8 cellular contexts compared by ENCODE assay signal in genomic region chr10:92238586-92239098, GRCh38. TPM values are rescaled to one million over a fixed set of nuclear protein-coding genes. Genes with fewer than 3 reads are reported as not detected.
DNase-seq lines count a peak whose midpoint lies in the region; ATAC-seq, FAIRE-seq and TF ChIP-seq lines count a peak whose summit lies in the region.

No MANE protein-coding gene starts in this region.

- intact Hi-C loops in GM12878 (cut with micrococcal nuclease; ENCODE audit: unreplicated experiment), result no loop called here

- H3K4me3 ChIP-seq in AG10803 (ENCODE audit: low read length), result peak overlapping the region; percentile 67
- H3K4me3 ChIP-seq in HUES6 (ENCODE audit: low read depth, low read length), result peak overlapping the region; percentile 65
- peak overlapping the region; percentile 90; the same call in 1 of the 2 replicates for H3K4me3 ChIP-seq in GM12878
- peak overlapping the region; percentile 68 for H3K4me3 ChIP-seq in smooth muscle cell

- CTCF ChIA-PET in GM12878 (lab: Yijun Ruan, JAX), result interaction anchor here (0.8 to 0.9 kb wide), 2 partner anchors 28 to 138 kb away, joined by 3 read pairs; no protein-coding TSS in a partner anchor

- peaks cover 6% of the 10 kb centered on the region for H3F3A ChIP-seq in smooth muscle cell (ENCODE audit: low read depth)

- peak; percentile 88 for DNase-seq in AG10803 (ENCODE audit: low read depth)
- no peak for DNase-seq in GM12878 (ENCODE audit: low read depth, low spot score)
- DNase-seq in iris pigment epithelial cell (ENCODE audit: low read depth), result peak; percentile 92
- DNase-seq in smooth muscle cell (lab: John Stamatoyannopoulos, UW; ENCODE audit: unreplicated experiment), result no peak
- no peak for DNase-seq in activated effector memory CD4-positive, alpha-beta T cell treated with anti-CD3 and anti-CD28 coated beads, Interleukin-2, amount 50 U/mL, for 16 hours

- H3K27ac ChIP-seq in HUES6 (ENCODE audit: low read depth, low read length) (no peak overlapping the region), GM12878 (ENCODE audit: control insufficient read depth, insufficient read depth) (no peak overlapping the region), smooth muscle cell (ENCODE audit: low read depth) (no peak overlapping the region)

- TF ChIP-seq RAD21 in GM12878 (IDR thresholded peaks at IDR 0.05; ENCODE audit: insufficient read depth, low read depth, low read length), result no peak

- H3K9me3 ChIP-seq in HUES6 (ENCODE audit: control insufficient read depth, insufficient read depth, low read depth, low read length), result no peaks in the 10 kb centered on the region
- H3K9me3 ChIP-seq in GM12878 (replicated peaks; ENCODE audit: control insufficient read depth, insufficient read depth, low read length), result no peaks in the 10 kb centered on the region
- no peaks in the 10 kb centered on the region for H3K9me3 ChIP-seq in smooth muscle cell (replicated peaks; ENCODE audit: low read depth)

- no peak for FAIRE-seq in GM12878 (lab: Jason Lieb, UNC)

- H3K4me1 ChIP-seq in HUES6 (ENCODE audit: control insufficient read depth, insufficient read depth, low read length) (peaks cover 12% of the 10 kb centered on the region; the same call in 1 of the 2 replicates), GM12878 (ENCODE audit: control insufficient read depth, insufficient read depth, low read length) (peaks cover 6% of the 10 kb centered on the region; the same call in 1 of the 2 replicates), smooth muscle cell (ENCODE audit: low read depth) (peaks cover 19% of the 10 kb centered on the region)

- H3K4me2 ChIP-seq in GM12878 (ENCODE audit: control insufficient read depth, insufficient read depth) (peak overlapping the region; percentile 50), smooth muscle cell (peak overlapping the region; percentile 92)

- SMC1A ChIA-PET in GM12878 (lab: Charles Lee; ENCODE audit: uncharacterized antibody, unreplicated experiment), result interaction anchor here (0.9 to 1.5 kb wide), 4 partner anchors 27 to 151 kb away, joined by 3 to 4 read pairs (median 3); no protein-coding TSS in a partner anchor

- POLR2A ChIA-PET in GM12878 (lab: Charles Lee), result interaction anchor here (0.7 kb wide), 1 partner anchor 57 kb away, joined by 3 read pairs; no protein-coding TSS in a partner anchor

- H3K79me2 ChIP-seq in GM12878 (ENCODE audit: control insufficient read depth, insufficient read depth, low read length) (peaks cover 4% of the 10 kb centered on the region), smooth muscle cell (ENCODE audit: low read depth) (no peaks in the 10 kb centered on the region)

- TF ChIP-seq CTCF in AG10803 (conservative IDR thresholded peaks at IDR 0.05; ENCODE audit: low read length) (no peak), GM12878 (IDR thresholded peaks at IDR 0.05 in 2 of 3, conservative IDR thresholded peaks at IDR 0.05 in 1 of 3; ENCODE audit: control insufficient read depth in 2 of 3, extremely low read depth in 1 of 3, insufficient read depth in 1 of 3, low read depth in 3 of 3, low read length in 3 of 3) (no peak), smooth muscle cell (IDR thresholded peaks at IDR 0.05; ENCODE audit: borderline replicate concordance, insufficient read depth, poor library complexity, severe bottlenecking) (no peak)

- TF ChIP-seq EP300 in GM12878 (IDR thresholded peaks at IDR 0.05; ENCODE audit: borderline replicate concordance in 1 of 2, control insufficient read depth in 1 of 2, low read depth in 2 of 2, low read length in 2 of 2), result no peak

- H4K20me1 ChIP-seq in GM12878 (ENCODE audit: control insufficient read depth, insufficient read depth), result 0 out of 2 replicates have a peak, but pooled peaks cover 3% of the 10 kb centered on the region
- no peaks in the 10 kb centered on the region for H4K20me1 ChIP-seq in smooth muscle cell (ENCODE audit: low read depth)

- WGBS in GM12878 (ENCODE audit: insufficient coverage, insufficient replicate concordance, low lambda C conversion rate, missing lambda C conversion rate), result 98% methylated on average over 8 of the region's 8 CpGs
- WGBS in smooth muscle cell (ENCODE audit: low lambda C conversion rate), result 64% methylated on average over 8 of the region's 8 CpGs

- H3K36me3 ChIP-seq in HUES6 (ENCODE audit: control insufficient read depth, insufficient read depth, low read length) (no peaks in the 10 kb centered on the region), GM12878 (ENCODE audit: control insufficient read depth in 2 of 2, insufficient read depth in 2 of 2, low read length in 1 of 2) (peaks cover 0 to 2% of the 10 kb centered on the region in 2 experiments; a peak in 1 of 4 replicates), smooth muscle cell (ENCODE audit: low read depth) (no peaks in the 10 kb centered on the region)

- H3K27me3 ChIP-seq in HUES6 (ENCODE audit: control insufficient read depth, insufficient read depth, low read length) (peaks cover 38% of the 10 kb centered on the region), GM12878 (replicated peaks in 1 of 2; ENCODE audit: control insufficient read depth in 2 of 2, insufficient read depth in 2 of 2, low read length in 1 of 2) (no peaks in the 10 kb centered on the region; a peak in 1 of 4 replicates), smooth muscle cell (ENCODE audit: low read depth) (peaks cover 13% of the 10 kb centered on the region)

- no peak overlapping the region for H3K9ac ChIP-seq in HUES6 (ENCODE audit: low read length)
- H3K9ac ChIP-seq in GM12878 (ENCODE audit: control insufficient read depth, insufficient read depth, low read length), result no peak overlapping the region
- no peak overlapping the region for H3K9ac ChIP-seq in smooth muscle cell (ENCODE audit: low read depth)

- H2AFZ ChIP-seq in GM12878 (ENCODE audit: control insufficient read depth, low read depth, low read length) (no peak overlapping the region), smooth muscle cell (ENCODE audit: low read depth) (peak overlapping the region; percentile 51)

- RAD21 ChIA-PET in GM12878 (lab: Charles Lee; ENCODE audit: unreplicated experiment), result interaction anchor here (0.9 to 2.2 kb wide), 3 partner anchors 52 to 151 kb away, joined by 3 to 11 read pairs (median 4); partner anchors contain the start of genes CPEB3 and MARCHF5

- ATAC-seq in GM12878 (no peak), GM18909 (IDR thresholded peaks at IDR 0.05; ENCODE audit: poor library complexity, unreplicated experiment) (no peak)
- ATAC-seq in activated CD4-positive, CD25-positive, alpha-beta regulatory T cell treated with anti-CD3 and anti-CD28 coated beads, Interleukin-2, amount 50 U/mL, for 24 hours, result no peak

- no TSS peak for BruUV-seq in GM12878 (replicated peaks; lab: Mats Ljungman, UMichigan)

- TF ChIP-seq POLR2A in GM12878 (IDR thresholded peaks at IDR 0.05; ENCODE audit: low read depth, low read length), result no peak

- in situ Hi-C loops in GM12878 (cut with MboI), result no loop called here

TF ChIP-seq in GM12878, 131 proteins besides CTCF, POLR2A, EP300 and RAD21:
- TF ChIP-seq EED (IDR thresholded peaks at IDR 0.05; ENCODE audit: low read depth) (no peak), SMC3 (IDR thresholded peaks at IDR 0.05; ENCODE audit: borderline replicate concordance, low read length) (no peak), PAX8 (IDR thresholded peaks at IDR 0.05) (no peak), ESRRA (IDR thresholded peaks at IDR 0.05; ENCODE audit: low read length) (peak; percentile 65; the same call in 1 of the 2 replicates), NR2C1 (IDR thresholded peaks at IDR 0.05) (no peak)
TF ChIP-seq in GM12878: peak in this region for 1.

RNA-seq across cellular contexts. Expression of gene CPEB3, which starts 52.2 kb away (rescaled TPM):
- total RNA-seq in GM12878 (2013; cell fraction: nucleolus; rRNA removed), result 16.5 and 18.0 TPM in 2 replicates
- total RNA-seq in GM12878 (2014; rRNA removed), result 1.2 and 1.3 TPM in 2 replicates
- 1.3 TPM in 2 replicates for total RNA-seq in GM12878 (2014; rRNA removed; fragmentation: Illumina TruSeq; extraction: Trizol)
- total RNA-seq in GM12878 (2021), result 1.7 and 2.3 TPM in 2 replicates
- polyA plus RNA-seq in GM12878 (2011; ENCODE audit: low read depth), result 0.52 TPM
- 1.9 and 2.3 TPM in 2 replicates for polyA plus RNA-seq in GM12878 (2011; rRNA removed)
- polyA plus RNA-seq in GM12878 (2011; cell fraction: cytosol; rRNA removed), result 0.72 and 1.1 TPM in 2 replicates
- 2.3 and 3.1 TPM in 2 replicates for polyA plus RNA-seq in GM12878 (2011; cell fraction: nucleus; rRNA removed)
- 1.1 and 1.4 TPM in 2 replicates for polyA plus RNA-seq in GM12878 (2012)
- 1.1 and 1.2 TPM in 2 replicates for polyA plus RNA-seq in GM12878 (2014; fragmentation: Illumina TruSeq; extraction: Trizol)
- polyA plus RNA-seq in GM12878 (2014; fragmentation: Nextera tagmentation; extraction: Ambion mirVana), result under 1 TPM; 0.50 to 0.53 TPM
- polyA plus RNA-seq in GM12878 (2014; rRNA removed), result 0.90 and 1.4 TPM in 2 replicates
- polyA plus RNA-seq in GM12878 (2016; fragmentation: Nextera tagmentation; extraction: Ambion mirVana), result 1 to 10 TPM in 1 of 2 experiments, under 1 TPM in 1; 0.66 to 1.5 TPM
- polyA minus RNA-seq in GM12878 (2011; rRNA and poly(A)+ RNA removed), result 3.1 and 3.2 TPM in 2 replicates
- 1.6 and 1.9 TPM in 2 replicates for polyA minus RNA-seq in GM12878 (2011; cell fraction: cytosol; rRNA and poly(A)+ RNA removed)
- polyA minus RNA-seq in GM12878 (2011; cell fraction: nucleus; rRNA and poly(A)+ RNA removed), result 3.9 and 8.7 TPM in 2 replicates
- 0.49 and 0.67 TPM in 2 replicates for total RNA-seq in smooth muscle cell
- 0.46 and 1.1 TPM in 2 replicates for polyA plus RNA-seq in smooth muscle cell

RNA-seq across cellular contexts. Expression of gene MARCHF5, which starts 52.3 kb away (rescaled TPM):
- 41.9 and 44.3 TPM in 2 replicates for total RNA-seq in GM12878 (2013; cell fraction: nucleolus; rRNA removed)
- 7.5 and 11.0 TPM in 2 replicates for total RNA-seq in GM12878 (2014; rRNA removed)
- total RNA-seq in GM12878 (2014; rRNA removed; fragmentation: Illumina TruSeq; extraction: Trizol), result 12.2 and 12.6 TPM in 2 replicates
- 30.7 and 33.7 TPM in 2 replicates for total RNA-seq in GM12878 (2021)
- polyA plus RNA-seq in GM12878 (2011; ENCODE audit: low read depth), result 20.5 TPM
- 40.0 and 55.3 TPM in 2 replicates for polyA plus RNA-seq in GM12878 (2011; rRNA removed)
- polyA plus RNA-seq in GM12878 (2011; cell fraction: cytosol; rRNA removed), result 14.4 and 20.5 TPM in 2 replicates
- polyA plus RNA-seq in GM12878 (2011; cell fraction: nucleus; rRNA removed), result 28.2 and 38.1 TPM in 2 replicates
- 16.0 and 22.5 TPM in 2 replicates for polyA plus RNA-seq in GM12878 (2012)
- polyA plus RNA-seq in GM12878 (2014; fragmentation: Illumina TruSeq; extraction: Trizol), result 22.3 and 30.7 TPM in 2 replicates
- 1 to 10 TPM; 4.8 to 5.8 TPM for polyA plus RNA-seq in GM12878 (2014; fragmentation: Nextera tagmentation; extraction: Ambion mirVana)
- polyA plus RNA-seq in GM12878 (2014; rRNA removed), result 12.5 and 15.6 TPM in 2 replicates
- 10 to 100 TPM; 44.9 to 46.8 TPM for polyA plus RNA-seq in GM12878 (2016; fragmentation: Nextera tagmentation; extraction: Ambion mirVana)
- polyA minus RNA-seq in GM12878 (2011; rRNA and poly(A)+ RNA removed), result 15.9 and 18.6 TPM in 2 replicates
- 6.9 and 10.7 TPM in 2 replicates for polyA minus RNA-seq in GM12878 (2011; cell fraction: cytosol; rRNA and poly(A)+ RNA removed)
- polyA minus RNA-seq in GM12878 (2011; cell fraction: nucleus; rRNA and poly(A)+ RNA removed), result 9.1 and 14.2 TPM in 2 replicates
- 19.6 and 23.4 TPM in 2 replicates for total RNA-seq in smooth muscle cell
- polyA plus RNA-seq in smooth muscle cell, result 41.9 and 46.8 TPM in 2 replicates

Comparison
In these comparisons a context has a peak if more than half of its experiments do, and no peak if none do; other contexts are left out.
1. DNase-seq: peak in AG10803 (single experiment) and iris pigment epithelial cell (single experiment); none in GM12878 (single experiment), smooth muscle cell (single experiment) and activated effector memory CD4-positive, alpha-beta T cell treated with anti-CD3 and anti-CD28 coated beads, Interleukin-2, amount 50 U/mL, for 16 hours (single experiment).
2. Peak in every context shown above with its lines, with median percentiles within 50 percentile points of each other: H3K4me3 ChIP-seq.